13 cellular contexts compared by ENCODE assay signal in genomic region chr1:107702946-107703571, GRCh38.
"Had no signal": no experiment of that assay in that cellular context is flagged by ENCODE, and none has a peak within 500 bp of the region (broad histone marks: within the 10 kb centered on the region; RNA-seq: fewer than 3 reads in every experiment).

No MANE protein-coding gene starts in this region.

- H3K27me3 ChIP-seq: cardiac muscle cell, tibial artery, uterus had no signal

- H3K27ac ChIP-seq: cardiac muscle cell, tibial artery, uterus had no signal

- H3K4me3 Mint-ChIP-seq: activated CD4-positive, alpha-beta memory T cell treated with anti-CD3 and anti-CD28 coated beads for 36 hours; activated naive CD8-positive, alpha-beta T cell treated with anti-CD3 and anti-CD28 coated beads for 36 hours; activated T-cell treated with anti-CD3 and anti-CD28 coated beads, Interleukin-2, amount 50 U/mL, for 72 hours; nephron progenitor cell had no signal

- H3K27me3 Mint-ChIP-seq: activated CD4-positive, alpha-beta memory T cell treated with anti-CD3 and anti-CD28 coated beads for 36 hours; activated naive CD8-positive, alpha-beta T cell treated with anti-CD3 and anti-CD28 coated beads for 36 hours had no signal

- H3K4me1 Mint-ChIP-seq: activated naive CD8-positive, alpha-beta T cell treated with anti-CD3 and anti-CD28 coated beads for 36 hours; nephron progenitor cell had no signal

- DNase-seq: activated CD4-positive, alpha-beta memory T cell treated with anti-CD3 and anti-CD28 coated beads for 36 hours; activated gamma-delta T cell treated with Interleukin-2 at 50 U/mL for 16 hours; activated naive CD8-positive, alpha-beta T cell treated with anti-CD3 and anti-CD28 coated beads for 36 hours; activated T-cell treated with anti-CD3 and anti-CD28 coated beads, Interleukin-2, amount 50 U/mL, for 72 hours; anterior cingulate cortex; effector CD4-positive, alpha-beta T cell; nephron progenitor cell; stimulated activated CD4-positive, alpha-beta T cell treated with anti-CD3 and anti-CD28 coated beads, Interleukin-15, amount 100 ng/mL, for 24 hours; stimulated activated CD4-positive, alpha-beta T cell treated with anti-CD3 and anti-CD28 coated beads, Interleukin-4, amount 100 ng/mL, for 4 hours; T-helper 9 cell; tibial artery; uterus had no signal

- H3K9me3 Mint-ChIP-seq: activated CD4-positive, alpha-beta memory T cell treated with anti-CD3 and anti-CD28 coated beads for 36 hours; activated naive CD8-positive, alpha-beta T cell treated with anti-CD3 and anti-CD28 coated beads for 36 hours had no signal

- H3K27ac Mint-ChIP-seq: activated CD4-positive, alpha-beta memory T cell treated with anti-CD3 and anti-CD28 coated beads for 36 hours; activated naive CD8-positive, alpha-beta T cell treated with anti-CD3 and anti-CD28 coated beads for 36 hours; activated T-cell treated with anti-CD3 and anti-CD28 coated beads, Interleukin-2, amount 50 U/mL, for 72 hours had no signal

- ATAC-seq: activated T-cell treated with anti-CD3 and anti-CD28 coated beads, Interleukin-2, amount 50 U/mL, for 72 hours had no signal

- H3K4me3 ChIP-seq: cardiac muscle cell, tibial artery, uterus had no signal

- H3K4me1 ChIP-seq: tibial artery, uterus had no signal

- H3K36me3 ChIP-seq: cardiac muscle cell, tibial artery, uterus had no signal

- H3K9me3 ChIP-seq: tibial artery, uterus had no signal
